2 cellular contexts compared by ENCODE assay signal in the genomic region with DNA sequence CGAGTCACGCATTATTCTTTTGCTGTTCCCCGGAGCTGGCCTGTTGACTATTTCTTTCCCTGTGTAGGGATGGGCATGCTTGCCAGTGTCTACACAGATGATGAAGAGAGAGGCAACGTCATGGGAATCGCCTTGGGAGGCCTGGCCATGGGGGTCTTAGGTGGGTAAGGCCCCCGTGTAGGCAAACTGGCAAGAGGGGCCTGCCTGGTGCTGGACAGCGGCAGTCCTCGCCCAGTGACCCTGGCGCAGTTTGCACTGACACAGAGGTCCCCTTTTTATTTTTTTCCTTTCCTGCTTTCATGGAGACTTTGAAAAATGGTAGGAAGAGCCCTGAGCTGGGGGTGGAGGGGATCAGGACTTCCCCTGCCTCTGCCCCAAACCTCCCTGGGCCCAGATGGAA.
A peak's percentile ranks its signal among the peaks of the same experiment; 100 is the strongest.
TF ChIP-seq lines count a peak whose summit lies in the region.

No MANE protein-coding gene starts in this region.

TF ChIP-seq in GM23338, 12 proteins besides CTCF, POLR2A, EP300 and RAD21 (continued from another document):
- TF ChIP-seq, protein P1, sequence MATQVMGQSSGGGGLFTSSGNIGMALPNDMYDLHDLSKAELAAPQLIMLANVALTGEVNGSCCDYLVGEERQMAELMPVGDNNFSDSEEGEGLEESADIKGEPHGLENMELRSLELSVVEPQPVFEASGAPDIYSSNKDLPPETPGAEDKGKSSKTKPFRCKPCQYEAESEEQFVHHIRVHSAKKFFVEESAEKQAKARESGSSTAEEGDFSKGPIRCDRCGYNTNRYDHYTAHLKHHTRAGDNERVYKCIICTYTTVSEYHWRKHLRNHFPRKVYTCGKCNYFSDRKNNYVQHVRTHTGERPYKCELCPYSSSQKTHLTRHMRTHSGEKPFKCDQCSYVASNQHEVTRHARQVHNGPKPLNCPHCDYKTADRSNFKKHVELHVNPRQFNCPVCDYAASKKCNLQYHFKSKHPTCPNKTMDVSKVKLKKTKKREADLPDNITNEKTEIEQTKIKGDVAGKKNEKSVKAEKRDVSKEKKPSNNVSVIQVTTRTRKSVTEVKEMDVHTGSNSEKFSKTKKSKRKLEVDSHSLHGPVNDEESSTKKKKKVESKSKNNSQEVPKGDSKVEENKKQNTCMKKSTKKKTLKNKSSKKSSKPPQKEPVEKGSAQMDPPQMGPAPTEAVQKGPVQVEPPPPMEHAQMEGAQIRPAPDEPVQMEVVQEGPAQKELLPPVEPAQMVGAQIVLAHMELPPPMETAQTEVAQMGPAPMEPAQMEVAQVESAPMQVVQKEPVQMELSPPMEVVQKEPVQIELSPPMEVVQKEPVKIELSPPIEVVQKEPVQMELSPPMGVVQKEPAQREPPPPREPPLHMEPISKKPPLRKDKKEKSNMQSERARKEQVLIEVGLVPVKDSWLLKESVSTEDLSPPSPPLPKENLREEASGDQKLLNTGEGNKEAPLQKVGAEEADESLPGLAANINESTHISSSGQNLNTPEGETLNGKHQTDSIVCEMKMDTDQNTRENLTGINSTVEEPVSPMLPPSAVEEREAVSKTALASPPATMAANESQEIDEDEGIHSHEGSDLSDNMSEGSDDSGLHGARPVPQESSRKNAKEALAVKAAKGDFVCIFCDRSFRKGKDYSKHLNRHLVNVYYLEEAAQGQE (IDR thresholded peaks at IDR 0.05; ENCODE audit: unreplicated experiment): peak; percentile 57
- TF ChIP-seq, protein P2, sequence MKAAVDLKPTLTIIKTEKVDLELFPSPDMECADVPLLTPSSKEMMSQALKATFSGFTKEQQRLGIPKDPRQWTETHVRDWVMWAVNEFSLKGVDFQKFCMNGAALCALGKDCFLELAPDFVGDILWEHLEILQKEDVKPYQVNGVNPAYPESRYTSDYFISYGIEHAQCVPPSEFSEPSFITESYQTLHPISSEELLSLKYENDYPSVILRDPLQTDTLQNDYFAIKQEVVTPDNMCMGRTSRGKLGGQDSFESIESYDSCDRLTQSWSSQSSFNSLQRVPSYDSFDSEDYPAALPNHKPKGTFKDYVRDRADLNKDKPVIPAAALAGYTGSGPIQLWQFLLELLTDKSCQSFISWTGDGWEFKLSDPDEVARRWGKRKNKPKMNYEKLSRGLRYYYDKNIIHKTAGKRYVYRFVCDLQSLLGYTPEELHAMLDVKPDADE (IDR thresholded peaks at IDR 0.05): no peak
- no peak for TF ChIP-seq POLR2AphosphoS5 (IDR thresholded peaks at IDR 0.05; ENCODE audit: low read depth)
TF ChIP-seq in GM23338: peak in this region for 1.

TF ChIP-seq in HCT116, 20 proteins besides CTCF, POLR2A, EP300 and RAD21 (continued from another document):
- TF ChIP-seq, protein P1 (IDR thresholded peaks at IDR 0.05; ENCODE audit: low read depth): peak; percentile 29
- TF ChIP-seq EGR1 (IDR thresholded peaks at IDR 0.05; ENCODE audit: low read depth): no peak
